13 cellular contexts compared by ENCODE assay signal in genomic region chr16:87123356-87124001, GRCh38.
"Had no signal": no experiment of that assay in that cellular context is flagged by ENCODE, and none has a peak within 500 bp of the region (broad histone marks: within the 10 kb centered on the region; RNA-seq: fewer than 3 reads in every experiment).

No MANE protein-coding gene starts in this region.

- H3K27ac Mint-ChIP-seq: activated CD4-positive, alpha-beta T cell treated with anti-CD3 and anti-CD28 coated beads, Interleukin-2, amount 10 ng/mL, durations not matched to agents 24 days and 14 days; activated T-helper 1 cell treated with anti-CD3 and anti-CD28 coated beads, Interleukin-12 subunit alpha, Interleukin-12 subunit beta, Interleukin-2, Interleukin-4 antibody, amounts not matched to agents 30 ng/mL and 10 ng/mL and 1 ng/mL, durations not matched to agents 14 hours and 24 hours and 36 hours; endodermal cell; naive thymus-derived CD8-positive, alpha-beta T cell; T-cell had no signal

- DNase-seq: activated CD4-positive, alpha-beta T cell treated with anti-CD3 and anti-CD28 coated beads, Interleukin-2, amount 10 ng/mL, durations not matched to agents 24 days and 14 days; activated naive CD4-positive, alpha-beta T cell; endodermal cell; hippocampal formation; left colon; mucosa of descending colon; naive thymus-derived CD8-positive, alpha-beta T cell; ovary; stomach; T-cell; T1000 had no signal

- H3K27ac ChIP-seq: ovary, stomach, thoracic aorta had no signal

- H3K27me3 ChIP-seq: ovary had no signal

- H3K36me3 Mint-ChIP-seq: naive thymus-derived CD8-positive, alpha-beta T cell; T-cell had no signal

- H3K4me3 Mint-ChIP-seq: activated CD4-positive, alpha-beta T cell treated with anti-CD3 and anti-CD28 coated beads, Interleukin-2, amount 10 ng/mL, durations not matched to agents 24 days and 14 days; activated T-helper 1 cell treated with anti-CD3 and anti-CD28 coated beads, Interleukin-12 subunit alpha, Interleukin-12 subunit beta, Interleukin-2, Interleukin-4 antibody, amounts not matched to agents 30 ng/mL and 10 ng/mL and 1 ng/mL, durations not matched to agents 14 hours and 24 hours and 36 hours; endodermal cell; naive thymus-derived CD8-positive, alpha-beta T cell; T-cell had no signal

- H3K9me3 Mint-ChIP-seq: activated CD4-positive, alpha-beta T cell treated with anti-CD3 and anti-CD28 coated beads, Interleukin-2, amount 10 ng/mL, durations not matched to agents 24 days and 14 days; activated T-helper 1 cell treated with anti-CD3 and anti-CD28 coated beads, Interleukin-12 subunit alpha, Interleukin-12 subunit beta, Interleukin-2, Interleukin-4 antibody, amounts not matched to agents 30 ng/mL and 10 ng/mL and 1 ng/mL, durations not matched to agents 14 hours and 24 hours and 36 hours; naive thymus-derived CD8-positive, alpha-beta T cell had no signal

- H3K36me3 ChIP-seq: ovary, stomach, thoracic aorta had no signal

- H3K4me3 ChIP-seq: mucosa of descending colon, ovary, stomach, thoracic aorta had no signal

- ATAC-seq: left colon; mucosa of descending colon; naive thymus-derived CD8-positive, alpha-beta T cell; T-cell had no signal

- H3K4me1 Mint-ChIP-seq: activated CD4-positive, alpha-beta T cell treated with anti-CD3 and anti-CD28 coated beads, Interleukin-2, amount 10 ng/mL, durations not matched to agents 24 days and 14 days; naive thymus-derived CD8-positive, alpha-beta T cell; T-cell had no signal

- H3K9me3 ChIP-seq: ovary, thoracic aorta had no signal
